27 cellular contexts compared by ENCODE assay signal in the genomic region with DNA sequence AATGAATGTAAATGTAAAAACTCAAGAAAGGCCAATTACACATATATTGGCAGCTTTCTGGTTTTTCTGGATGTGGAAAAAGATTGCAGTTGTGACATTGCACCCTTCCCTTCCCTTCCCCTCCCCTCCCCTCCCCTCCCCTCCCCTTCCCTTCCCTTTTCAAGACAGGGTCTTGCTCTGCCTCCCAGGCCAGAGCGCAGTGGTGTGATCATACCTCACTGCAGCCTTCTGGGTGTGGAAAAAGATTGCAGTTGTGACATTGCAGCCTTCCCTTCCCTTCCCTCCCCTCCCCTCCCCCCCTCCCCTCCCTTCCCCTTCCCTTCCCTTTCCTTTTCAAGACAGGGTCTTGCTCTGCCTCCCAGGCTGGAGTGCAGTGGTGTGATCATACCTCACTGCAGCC. TPM values are rescaled to one million over a fixed set of nuclear protein-coding genes. Genes with fewer than 3 reads are reported as not detected.
DNase-seq lines count a peak whose midpoint lies in the region; ATAC-seq, FAIRE-seq and TF ChIP-seq lines count a peak whose summit lies in the region.
"Had no signal": no experiment of that assay in that cellular context is flagged by ENCODE, and none has a peak within 500 bp of the region (broad histone marks: within the 10 kb centered on the region; RNA-seq: fewer than 3 reads in every experiment).

No MANE protein-coding gene starts in this region.

- CTCF ChIA-PET in GM12878 (lab: Yijun Ruan, JAX), result interaction anchor here (0.6 to 2.0 kb wide), 6 partner anchors 14 to 320 kb away, joined by 3 to 9 read pairs (median 5); no protein-coding TSS in a partner anchor

- DNase-seq in left ventricle myocardium superior (no peak), Right ventricle myocardium inferior (ENCODE audit: missing footprints) (no peak), GM12878 (ENCODE audit: low read depth, low spot score) (no peak), lower lobe of right lung (no peak), DMS153 (lab: John Stamatoyannopoulos, UW) (no peak)
- DNase-seq in activated CD4-positive, alpha-beta T cell treated with anti-CD3 and anti-CD28 coated beads, Interleukin-2, amount 10 ng/mL, durations not matched to agents 24 days and 14 days, result no peak
- DNase-seq: AML-193, C1 segment of cervical spinal cord, EL, GF-D8, GOT3, HCEC 1CT, Kasumi-1, NCI-H1105, NCI-H146, NCI-H2029, NCI-H2227 treated with DMSO at 0.1 percent for 48 hours, NCI-H510A, NCI-H748 treated with DMSO at 0.1 percent for 48 hours, Peyer's patch, SJCRH30 had no signal

- peaks cover 45% of the 10 kb centered on the region for H3K9me3 ChIP-seq in GM12878 (replicated peaks; ENCODE audit: control insufficient read depth, insufficient read depth, low read length)
- peaks cover 12% of the 10 kb centered on the region for H3K9me3 ChIP-seq in lower lobe of right lung
- H3K9me3 ChIP-seq: SJCRH30 had no signal

- POLR2A ChIA-PET in GM12878 (lab: Charles Lee), result interaction anchor here (0.6 to 5.1 kb wide), 12 partner anchors 12 to 1866 kb away, joined by 3 to 22 read pairs (median 5); a partner anchor contains a TSS

- no peak overlapping the region for H3K4me2 ChIP-seq in GM12878 (ENCODE audit: control insufficient read depth, insufficient read depth)

- no peak for TF ChIP-seq POLR2A in GM12878 (IDR thresholded peaks at IDR 0.05; ENCODE audit: low read depth, low read length)

- H3K27ac ChIP-seq in GM12878 (ENCODE audit: control insufficient read depth, insufficient read depth) (peak overlapping the region; percentile 69; the same call in 1 of the 2 replicates), lower lobe of right lung (no peak overlapping the region)
- H3K27ac ChIP-seq: SJCRH30 had no signal

- TF ChIP-seq RAD21 in GM12878 (IDR thresholded peaks at IDR 0.05; ENCODE audit: insufficient read depth, low read depth, low read length), result no peak

- intact Hi-C loops in left ventricle myocardium superior (cut with micrococcal nuclease), result no loop called here
- intact Hi-C loops in Right ventricle myocardium inferior (cut with DNase I), result no loop called here
- intact Hi-C loops in GM12878 (cut with micrococcal nuclease; ENCODE audit: unreplicated experiment), result loop anchor here (2.0 to 5.0 kb wide), 3 partner anchors 15 to 59 kb away; no protein-coding TSS in a partner anchor
- intact Hi-C loops in lower lobe of right lung (cut with DNase I), result no loop called here
- intact Hi-C loops in activated CD4-positive, alpha-beta T cell treated with anti-CD3 and anti-CD28 coated beads, Interleukin-2, amount 10 ng/mL, durations not matched to agents 24 days and 14 days (cut with micrococcal nuclease), result no loop called here

- in situ Hi-C loops in GM12878 (cut with MboI), result no loop called here

- peaks cover 10% of the 10 kb centered on the region for H3K4me1 Mint-ChIP-seq in activated CD4-positive, alpha-beta T cell treated with anti-CD3 and anti-CD28 coated beads, Interleukin-2, amount 10 ng/mL, durations not matched to agents 24 days and 14 days

- no peak overlapping the region for H3K4me3 Mint-ChIP-seq in activated CD4-positive, alpha-beta T cell treated with anti-CD3 and anti-CD28 coated beads, Interleukin-2, amount 10 ng/mL, durations not matched to agents 24 days and 14 days

- 100% methylated on average over 1 of the region's 1 CpG for WGBS in GM12878 (ENCODE audit: insufficient coverage, insufficient replicate concordance, low lambda C conversion rate, missing lambda C conversion rate)

- ATAC-seq in left ventricle myocardium superior (peak; percentile 31), Right ventricle myocardium inferior (no peak), GM12878 (no peak), lower lobe of right lung (peak; percentile 48 to 65), HG02623 (IDR thresholded peaks at IDR 0.05; ENCODE audit: unreplicated experiment) (no peak)

- no TSS peak for BruUV-seq in GM12878 (replicated peaks; lab: Mats Ljungman, UMichigan)

- H2AFZ ChIP-seq in GM12878 (ENCODE audit: control insufficient read depth, low read depth, low read length), result no peak overlapping the region

- peaks cover 51% of the 10 kb centered on the region for H3K36me3 Mint-ChIP-seq in activated CD4-positive, alpha-beta T cell treated with anti-CD3 and anti-CD28 coated beads, Interleukin-2, amount 10 ng/mL, durations not matched to agents 24 days and 14 days (ENCODE audit: low read depth)

- no peaks in the 10 kb centered on the region for H4K20me1 ChIP-seq in GM12878 (ENCODE audit: control insufficient read depth, insufficient read depth)

- SMC1A ChIA-PET in GM12878 (lab: Charles Lee; ENCODE audit: uncharacterized antibody, unreplicated experiment), result interaction anchor here (1.0 to 7.3 kb wide), 13 partner anchors 11 to 73 kb away, joined by 3 to 63 read pairs (median 5); no protein-coding TSS in a partner anchor

- FAIRE-seq in GM12878 (lab: Jason Lieb, UNC), result no peak
- FAIRE-seq: D721Med had no signal

- H3K4me1 ChIP-seq in GM12878 (ENCODE audit: control insufficient read depth, insufficient read depth, low read length), result peaks cover 49% of the 10 kb centered on the region
- H3K4me1 ChIP-seq in lower lobe of right lung, result peaks cover 8% of the 10 kb centered on the region
- H3K4me1 ChIP-seq: Peyer's patch, SJCRH30 had no signal

- H3K27me3 Mint-ChIP-seq in activated CD4-positive, alpha-beta T cell treated with anti-CD3 and anti-CD28 coated beads, Interleukin-2, amount 10 ng/mL, durations not matched to agents 24 days and 14 days, result no peaks in the 10 kb centered on the region

- H3K27me3 ChIP-seq in GM12878 (replicated peaks in 1 of 2; ENCODE audit: control insufficient read depth in 2 of 2, insufficient read depth in 2 of 2, low read length in 1 of 2), result no peaks in the 10 kb centered on the region
- H3K27me3 ChIP-seq in lower lobe of right lung (ENCODE audit: low read depth), result no peaks in the 10 kb centered on the region
- H3K27me3 ChIP-seq: Peyer's patch, SJCRH30 had no signal

- no peak for TF ChIP-seq CTCF in GM12878 (IDR thresholded peaks at IDR 0.05 in 2 of 3, conservative IDR thresholded peaks at IDR 0.05 in 1 of 3; ENCODE audit: control insufficient read depth in 2 of 3, extremely low read depth in 1 of 3, insufficient read depth in 1 of 3, low read depth in 3 of 3, low read length in 3 of 3)
- no peak for TF ChIP-seq CTCF in lower lobe of right lung (IDR thresholded peaks at IDR 0.05)

- H3K36me3 ChIP-seq in GM12878 (ENCODE audit: control insufficient read depth in 2 of 2, insufficient read depth in 2 of 2, low read length in 1 of 2) (peaks cover 4 to 8% of the 10 kb centered on the region in 2 experiments; a peak in 3 of 4 replicates), lower lobe of right lung (no peaks in the 10 kb centered on the region)
- H3K36me3 ChIP-seq: Peyer's patch, SJCRH30 had no signal

- H3K9ac ChIP-seq in GM12878 (ENCODE audit: control insufficient read depth, insufficient read depth, low read length), result no peak overlapping the region

- H3K79me2 ChIP-seq in GM12878 (ENCODE audit: control insufficient read depth, insufficient read depth, low read length), result peaks cover 50% of the 10 kb centered on the region

- H3K4me3 ChIP-seq in GM12878, result no peak overlapping the region
- no peak overlapping the region for H3K4me3 ChIP-seq in lower lobe of right lung
- H3K4me3 ChIP-seq: Peyer's patch, SJCRH30 had no signal

- no peak overlapping the region for H3K27ac Mint-ChIP-seq in activated CD4-positive, alpha-beta T cell treated with anti-CD3 and anti-CD28 coated beads, Interleukin-2, amount 10 ng/mL, durations not matched to agents 24 days and 14 days

- RAD21 ChIA-PET in GM12878 (lab: Charles Lee; ENCODE audit: unreplicated experiment), result interaction anchor here (0.7 to 3.4 kb wide), 9 partner anchors 17 to 74 kb away, joined by 3 to 11 read pairs (median 5); a partner anchor contains a TSS

- H3K9me3 Mint-ChIP-seq in activated CD4-positive, alpha-beta T cell treated with anti-CD3 and anti-CD28 coated beads, Interleukin-2, amount 10 ng/mL, durations not matched to agents 24 days and 14 days, result peaks cover 16% of the 10 kb centered on the region

- no peak for TF ChIP-seq EP300 in GM12878 (IDR thresholded peaks at IDR 0.05; ENCODE audit: borderline replicate concordance in 1 of 2, control insufficient read depth in 1 of 2, low read depth in 2 of 2, low read length in 2 of 2)

RNA-seq across cellular contexts. Expression of a gene that starts 41.7 kb away (rescaled TPM):
- total RNA-seq in left ventricle myocardium superior (2.5 TPM), Right ventricle myocardium inferior (2.8 TPM), GM12878 (2014; rRNA removed) (36.8 and 39.5 TPM in 2 replicates), GM12878 (2014; rRNA removed; fragmentation: Illumina TruSeq; extraction: Trizol) (24.7 and 26.5 TPM in 2 replicates), GM12878 (2021) (50.8 and 51.2 TPM in 2 replicates), lower lobe of right lung (44.0 TPM)
- total RNA-seq in GM12878 (2013; cell fraction: nucleolus; rRNA removed), result 260 and 296 TPM in 2 replicates
- polyA plus RNA-seq in GM12878 (2011; ENCODE audit: low read depth), result 25.1 TPM
- polyA plus RNA-seq in GM12878 (2011; rRNA removed) (34.3 and 43.9 TPM in 2 replicates), GM12878 (2014; fragmentation: Illumina TruSeq; extraction: Trizol) (27.3 and 34.2 TPM in 2 replicates), GM12878 (2014; fragmentation: Nextera tagmentation; extraction: Ambion mirVana) (1 to 10 TPM; 9.5 to 9.6 TPM), GM12878 (2014; rRNA removed) (32.9 and 33.5 TPM in 2 replicates), GM12878 (2016; fragmentation: Nextera tagmentation; extraction: Ambion mirVana) (10 to 100 TPM; 36.9 to 39.5 TPM)
- 42.7 and 45.7 TPM in 2 replicates for polyA plus RNA-seq in GM12878 (2011; cell fraction: cytosol; rRNA removed)
- polyA plus RNA-seq in GM12878 (2011; cell fraction: nucleus; rRNA removed), result 155 and 160 TPM in 2 replicates
- 44.1 and 46.7 TPM in 2 replicates for polyA plus RNA-seq in GM12878 (2012)
- 48.9 and 95.6 TPM in 2 replicates for polyA minus RNA-seq in GM12878 (2011; rRNA and poly(A)+ RNA removed)
- 32.6 and 35.1 TPM in 2 replicates for polyA minus RNA-seq in GM12878 (2011; cell fraction: cytosol; rRNA and poly(A)+ RNA removed)
- 48.0 and 66.0 TPM in 2 replicates for polyA minus RNA-seq in GM12878 (2011; cell fraction: nucleus; rRNA and poly(A)+ RNA removed)
- 32.6 and 36.8 TPM in 2 replicates for total RNA-seq in activated CD4-positive, alpha-beta T cell treated with anti-CD3 and anti-CD28 coated beads, Interleukin-2, amount 10 ng/mL, durations not matched to agents 24 days and 14 days
- total RNA-seq: A172, MCF 10A, SJCRH30 had no signal
- polyA plus RNA-seq: AG04450 had no signal

RNA-seq across cellular contexts. Expression of a gene that starts 56.3 kb away (rescaled TPM):
- 1.4 TPM for total RNA-seq in left ventricle myocardium superior
- total RNA-seq in Right ventricle myocardium inferior, result 0.78 TPM
- 293 and 314 TPM in 2 replicates for total RNA-seq in GM12878 (2013; cell fraction: nucleolus; rRNA removed)
- 40.3 and 44.7 TPM in 2 replicates for total RNA-seq in GM12878 (2014; rRNA removed)
- 26.4 and 27.9 TPM in 2 replicates for total RNA-seq in GM12878 (2014; rRNA removed; fragmentation: Illumina TruSeq; extraction: Trizol)
- total RNA-seq in GM12878 (2021), result 76.7 and 81.7 TPM in 2 replicates
- polyA plus RNA-seq in GM12878 (2011; ENCODE audit: low read depth), result 68.9 TPM
- 73.5 and 146 TPM in 2 replicates for polyA plus RNA-seq in GM12878 (2011; rRNA removed)
- polyA plus RNA-seq in GM12878 (2011; cell fraction: cytosol; rRNA removed), result 164 and 182 TPM in 2 replicates
- 666 and 871 TPM in 2 replicates for polyA plus RNA-seq in GM12878 (2011; cell fraction: nucleus; rRNA removed)
- polyA plus RNA-seq in GM12878 (2012), result 144 and 184 TPM in 2 replicates
- polyA plus RNA-seq in GM12878 (2014; fragmentation: Illumina TruSeq; extraction: Trizol), result 31.6 and 54.7 TPM in 2 replicates
- 1 to 10 TPM; 6.7 to 7.4 TPM for polyA plus RNA-seq in GM12878 (2014; fragmentation: Nextera tagmentation; extraction: Ambion mirVana)
- 86.5 and 99.8 TPM in 2 replicates for polyA plus RNA-seq in GM12878 (2014; rRNA removed)
- 100 to 1,000 TPM; 103 to 109 TPM for polyA plus RNA-seq in GM12878 (2016; fragmentation: Nextera tagmentation; extraction: Ambion mirVana)
- polyA minus RNA-seq in GM12878 (2011; rRNA and poly(A)+ RNA removed), result 99.0 and 156 TPM in 2 replicates
- polyA minus RNA-seq in GM12878 (2011; cell fraction: cytosol; rRNA and poly(A)+ RNA removed), result 50.8 and 58.4 TPM in 2 replicates
- 143 and 160 TPM in 2 replicates for polyA minus RNA-seq in GM12878 (2011; cell fraction: nucleus; rRNA and poly(A)+ RNA removed)
- total RNA-seq in lower lobe of right lung, result 2.5 TPM
- 3.7 and 4.5 TPM in 2 replicates for total RNA-seq in activated CD4-positive, alpha-beta T cell treated with anti-CD3 and anti-CD28 coated beads, Interleukin-2, amount 10 ng/mL, durations not matched to agents 24 days and 14 days
- total RNA-seq: A172, MCF 10A, OCI-LY7, SJCRH30 had no signal
- polyA plus RNA-seq: AG04450 had no signal

Comparison
In these comparisons a context has a peak if more than half of its experiments do, and no peak if none do; other contexts are left out.
1. ATAC-seq: peak in left ventricle myocardium superior (single experiment) and lower lobe of right lung (2 of 2); none in Right ventricle myocardium inferior (single experiment), GM12878 (single experiment) and HG02623 (single experiment).